ENCODE assay signal across 17 cellular contexts in the genomic region with DNA sequence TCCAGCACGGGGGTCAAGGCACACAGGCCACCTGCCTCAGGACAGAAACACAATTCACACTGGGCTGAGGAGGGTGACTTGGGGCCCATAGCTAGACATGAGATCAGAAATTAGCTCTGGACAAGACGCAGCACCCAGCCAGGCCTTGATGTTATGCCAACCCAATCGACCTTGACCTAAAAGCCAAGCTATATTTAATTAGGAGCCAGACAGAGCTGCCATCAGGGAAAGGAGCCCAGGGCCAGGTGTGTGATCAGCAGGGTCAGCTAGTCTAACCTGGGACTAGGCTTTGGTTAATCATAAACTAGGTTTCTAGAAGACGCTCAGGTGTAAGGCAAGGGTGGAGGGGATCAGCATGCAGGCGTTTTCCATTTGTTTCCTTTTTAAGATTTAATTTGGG.
"Had no signal": no experiment of that assay in that cellular context is flagged by ENCODE, and none has a peak within 500 bp of the region (broad histone marks: within the 10 kb centered on the region; RNA-seq: fewer than 3 reads in every experiment).

No MANE protein-coding gene starts in this region.

- H3K9me3 ChIP-seq: prostate gland, sigmoid colon, thoracic aorta had no signal

- H3K4me3 ChIP-seq: coronary artery, lung, prostate gland, sigmoid colon, SK-N-MC, thoracic aorta had no signal

- H3K27me3 ChIP-seq: sigmoid colon had no signal

- H3K4me1 ChIP-seq: prostate gland, sigmoid colon had no signal

- H3K27ac ChIP-seq: coronary artery, prostate gland, sigmoid colon, SK-N-MC, thoracic aorta had no signal

- FAIRE-seq: frontal cortex had no signal

- H3K4me1 Mint-ChIP-seq: activated naive CD4-positive, alpha-beta T cell treated with anti-CD3 and anti-CD28 coated beads, Interleukin-2, amount 10 ng/mL, durations not matched to agents 7 days and 5 days; naive thymus-derived CD8-positive, alpha-beta T cell had no signal

- H3K4me3 Mint-ChIP-seq: activated naive CD4-positive, alpha-beta T cell treated with anti-CD3 and anti-CD28 coated beads, Interleukin-2, amount 10 ng/mL, durations not matched to agents 7 days and 5 days; naive thymus-derived CD8-positive, alpha-beta T cell had no signal

- H3K36me3 ChIP-seq: prostate gland, sigmoid colon, thoracic aorta had no signal

- DNase-seq: activated CD4-positive, alpha-beta T cell treated with anti-CD3 and anti-CD28 coated beads, Interleukin-2, amount 50 U/mL, for 1 hour; activated naive CD4-positive, alpha-beta T cell treated with anti-CD3 and anti-CD28 coated beads, Interleukin-2, amount 10 ng/mL, durations not matched to agents 7 days and 5 days; caudate nucleus; effector CD4-positive, alpha-beta T cell; midbrain; naive thymus-derived CD8-positive, alpha-beta T cell; sigmoid colon; stimulated activated CD4-positive, alpha-beta T cell treated with anti-CD3 and anti-CD28 coated beads, Interleukin-2, amount 100 ng/mL, for 48 hours; stimulated activated CD8-positive, alpha-beta memory T cell treated with anti-CD3 and anti-CD28 coated beads, Interleukin-4, amount 100 ng/mL, for 48 hours; stimulated activated naive CD8-positive, alpha-beta T cell treated with anti-CD3 and anti-CD28 coated beads, Interleukin-15, Interleukin-2, amounts not matched to agents 100 U/mL and 50 U/mL, for 24 hours had no signal

- H3K27ac Mint-ChIP-seq: activated naive CD4-positive, alpha-beta T cell treated with anti-CD3 and anti-CD28 coated beads, Interleukin-2, amount 10 ng/mL, durations not matched to agents 7 days and 5 days; activated T-helper 2 cell treated with anti-CD3 and anti-CD28 coated beads, Interferon-gamma antibody, Interleukin-2, Interleukin-4, amounts not matched to agents 10 μg/mL and 5 μg/mL and 100 μg/mL, durations not matched to agents 14 hours and 24 hours and 36 hours; naive thymus-derived CD8-positive, alpha-beta T cell had no signal

- H3K9me3 Mint-ChIP-seq: activated naive CD4-positive, alpha-beta T cell treated with anti-CD3 and anti-CD28 coated beads, Interleukin-2, amount 10 ng/mL, durations not matched to agents 7 days and 5 days; activated T-helper 2 cell treated with anti-CD3 and anti-CD28 coated beads, Interferon-gamma antibody, Interleukin-2, Interleukin-4, amounts not matched to agents 10 μg/mL and 5 μg/mL and 100 μg/mL, durations not matched to agents 14 hours and 24 hours and 36 hours; naive thymus-derived CD8-positive, alpha-beta T cell had no signal

- ATAC-seq: naive thymus-derived CD8-positive, alpha-beta T cell; stimulated activated naive CD8-positive, alpha-beta T cell treated with anti-CD3 and anti-CD28 coated beads, Interleukin-15, Interleukin-2, amounts not matched to agents 100 U/mL and 50 U/mL, for 24 hours had no signal

- H3K36me3 Mint-ChIP-seq: activated naive CD4-positive, alpha-beta T cell treated with anti-CD3 and anti-CD28 coated beads, Interleukin-2, amount 10 ng/mL, durations not matched to agents 7 days and 5 days; naive thymus-derived CD8-positive, alpha-beta T cell had no signal
